20 cellular contexts compared by ENCODE assay signal in genomic region chr4:53863163-53863562, GRCh38.
DNase-seq lines count a peak whose midpoint lies in the region; ATAC-seq and TF ChIP-seq lines count a peak whose summit lies in the region.
"Had no signal": no experiment of that assay in that cellular context is flagged by ENCODE, and none has a peak within 500 bp of the region (broad histone marks: within the 10 kb centered on the region; RNA-seq: fewer than 3 reads in every experiment).

No MANE protein-coding gene starts in this region.

- no peak overlapping the region for H3K23ac ChIP-seq in mesenchymal stem cell (ENCODE audit: low read length in 2 of 2)

- H4K8ac ChIP-seq in mesenchymal stem cell (ENCODE audit: low read length): no peak overlapping the region

- no peak overlapping the region for H2BK120ac ChIP-seq in mesenchymal stem cell (ENCODE audit: low read depth, low read length)

- H3K9ac ChIP-seq in fibroblast of lung (ENCODE audit: insufficient read depth, low read length): no peak overlapping the region
- H3K9ac ChIP-seq in mesenchymal stem cell (ENCODE audit: low read length): peak overlapping the region; percentile 85
- H3K9ac ChIP-seq: BLaER1 treated with 17β-estradiol and CSF1 and Interleukin-3, amounts not matched to agents 10 nM and 100 nM had no signal

- H3K36me3 ChIP-seq in MG63: no peaks in the 10 kb centered on the region
- no peaks in the 10 kb centered on the region for H3K36me3 ChIP-seq in fibroblast of lung (ENCODE audit: control insufficient read depth, insufficient read depth, low read length)
- H3K36me3 ChIP-seq in mesenchymal stem cell (ENCODE audit: control insufficient read depth in 1 of 2, insufficient read depth in 2 of 2, low read depth in 1 of 2, low read length in 2 of 2): no peaks in the 10 kb centered on the region
- H3K36me3 ChIP-seq: BLaER1 treated with 17β-estradiol and CSF1 and Interleukin-3, amounts not matched to agents 10 nM and 100 nM; breast epithelium; neutrophil; spleen; WERI-Rb-1 had no signal

- H2AK5ac ChIP-seq in mesenchymal stem cell (ENCODE audit: low read length, severe bottlenecking): no peak overlapping the region

- WGBS in mesenchymal stem cell: 40% methylated on average over 3 of the region's 3 CpGs

- ATAC-seq in HG03571 (IDR thresholded peaks at IDR 0.05; ENCODE audit: unreplicated experiment) (no peak), HG02678 (IDR thresholded peaks at IDR 0.05; ENCODE audit: unreplicated experiment) (no peak), GM18867 (IDR thresholded peaks at IDR 0.05; ENCODE audit: unreplicated experiment) (no peak)
- ATAC-seq: K562, PC-3 had no signal

- H3K14ac ChIP-seq in mesenchymal stem cell (ENCODE audit: low read length in 2 of 2): peak overlapping the region in 1 of 2 experiments; percentile 22

- H3K4me2 ChIP-seq in fibroblast of lung (ENCODE audit: extremely low read depth, insufficient read depth, low read length) (peak overlapping the region; percentile 65), mesenchymal stem cell (ENCODE audit: low read length, poor library complexity, severe bottlenecking) (no peak overlapping the region)

- H2BK12ac ChIP-seq in mesenchymal stem cell (ENCODE audit: low read length in 2 of 2): no peak overlapping the region

- no peak overlapping the region for H3K18ac ChIP-seq in mesenchymal stem cell (ENCODE audit: low read depth in 1 of 2, low read length in 2 of 2)

- DNase-seq in MG63 (peak; percentile 48), fibroblast of lung (ENCODE audit: low read depth in 2 of 2) (peak; percentile 69 to 86), mesenchymal stem cell (peak; percentile 29), stromal cell of bone marrow (ENCODE audit: low read depth) (peak; percentile 52), NCI-H526 (lab: John Stamatoyannopoulos, UW) (no peak)
- DNase-seq: activated gamma-delta T cell; DMS153; effector memory CD4-positive, alpha-beta T cell; NCI-H1105 treated with DMSO at 0.1 percent for 48 hours; NCI-H345; PC-3; spleen; WERI-Rb-1 had no signal

- no peak overlapping the region for H2BK15ac ChIP-seq in mesenchymal stem cell (ENCODE audit: low read depth, poor library complexity, severe bottlenecking)

- H2AFZ ChIP-seq in fibroblast of lung (ENCODE audit: low read length) (no peak overlapping the region), mesenchymal stem cell (ENCODE audit: low read depth, low read length) (no peak overlapping the region)

- no peak overlapping the region for H2BK5ac ChIP-seq in mesenchymal stem cell (ENCODE audit: low read depth, low read length, poor library complexity, severe bottlenecking)

- peaks cover 19% of the 10 kb centered on the region for H3K4me1 ChIP-seq in fibroblast of lung (ENCODE audit: control insufficient read depth, extremely low read depth, insufficient read depth, low read length)
- peaks cover 2% of the 10 kb centered on the region for H3K4me1 ChIP-seq in mesenchymal stem cell (ENCODE audit: control insufficient read depth, insufficient read depth, low read depth, low read length)
- H3K4me1 ChIP-seq: breast epithelium, spleen had no signal

- no peaks in the 10 kb centered on the region for H3K27me3 ChIP-seq in MG63
- no peaks in the 10 kb centered on the region for H3K27me3 ChIP-seq in fibroblast of lung (ENCODE audit: control insufficient read depth, insufficient read depth, low read length)
- H3K27me3 ChIP-seq in mesenchymal stem cell (ENCODE audit: control insufficient read depth in 1 of 2, insufficient read depth in 1 of 2, low read length in 2 of 2): no peaks in the 10 kb centered on the region
- H3K27me3 ChIP-seq: BLaER1 treated with 17β-estradiol and CSF1 and Interleukin-3, amounts not matched to agents 10 nM and 100 nM; breast epithelium; neutrophil; spleen had no signal

- H3K4me3 ChIP-seq in MG63 (no peak overlapping the region), fibroblast of lung (replicated peaks in 1 of 4; ENCODE audit: control extremely low read depth in 1 of 4, insufficient read depth in 1 of 4, low read depth in 3 of 4, low read length in 4 of 4) (peak overlapping the region in 1 of 4 experiments; percentile 20), mesenchymal stem cell (ENCODE audit: insufficient read depth in 1 of 2, low read depth in 1 of 2, low read length in 2 of 2) (peak overlapping the region in 1 of 2 experiments; percentile 68)
- H3K4me3 ChIP-seq: BLaER1 treated with 17β-estradiol and CSF1 and Interleukin-3, amounts not matched to agents 10 nM and 100 nM; breast epithelium; K562; spleen had no signal

- H4K91ac ChIP-seq in mesenchymal stem cell (ENCODE audit: low read length): peak overlapping the region; percentile 54

- H3K27ac ChIP-seq in fibroblast of lung (ENCODE audit: insufficient read depth, low read length): peak overlapping the region; percentile 64
- H3K27ac ChIP-seq in mesenchymal stem cell (ENCODE audit: low read length, poor library complexity, severe bottlenecking): no peak overlapping the region
- H3K27ac ChIP-seq: BLaER1 treated with 17β-estradiol and CSF1 and Interleukin-3, amounts not matched to agents 10 nM and 100 nM; neutrophil; spleen; WERI-Rb-1 had no signal

- no peaks in the 10 kb centered on the region for H3K79me2 ChIP-seq in fibroblast of lung (ENCODE audit: control insufficient read depth, insufficient read depth, low read length)

- H3K9me3 ChIP-seq in MG63: peaks cover 27% of the 10 kb centered on the region
- H3K9me3 ChIP-seq in fibroblast of lung (ENCODE audit: control insufficient read depth, insufficient read depth, low read depth, low read length): no peaks in the 10 kb centered on the region
- peaks cover 16% of the 10 kb centered on the region for H3K9me3 ChIP-seq in mesenchymal stem cell (ENCODE audit: control insufficient read depth, low read length)
- H3K9me3 ChIP-seq: breast epithelium, neutrophil, spleen had no signal

- TF ChIP-seq CTCF in fibroblast of lung (conservative IDR thresholded peaks at IDR 0.05 in 1 of 2, IDR thresholded peaks at IDR 0.05 in 1 of 2; ENCODE audit: low read depth in 1 of 2, low read length in 2 of 2): no peak

- no peaks in the 10 kb centered on the region for H3K79me1 ChIP-seq in mesenchymal stem cell (replicated peaks; ENCODE audit: low read length, poor library complexity, severe bottlenecking)

- H3K4ac ChIP-seq in mesenchymal stem cell (ENCODE audit: low read depth in 1 of 2, low read length in 2 of 2): no peak overlapping the region

- no peaks in the 10 kb centered on the region for H4K20me1 ChIP-seq in fibroblast of lung (ENCODE audit: control insufficient read depth, extremely low read depth, insufficient read depth, low read length)
- H4K20me1 ChIP-seq: BLaER1 treated with 17β-estradiol and CSF1 and Interleukin-3, amounts not matched to agents 10 nM and 100 nM had no signal

Comparison
In these comparisons a context has a peak if more than half of its experiments do, and no peak if none do; other contexts are left out.
1. DNase-seq: peak in MG63 (single experiment), fibroblast of lung (2 of 2), mesenchymal stem cell (single experiment) and stromal cell of bone marrow (single experiment); none in NCI-H526 (0 of 2).